ENCODE assay signal across 20 cellular contexts in the genomic region with DNA sequence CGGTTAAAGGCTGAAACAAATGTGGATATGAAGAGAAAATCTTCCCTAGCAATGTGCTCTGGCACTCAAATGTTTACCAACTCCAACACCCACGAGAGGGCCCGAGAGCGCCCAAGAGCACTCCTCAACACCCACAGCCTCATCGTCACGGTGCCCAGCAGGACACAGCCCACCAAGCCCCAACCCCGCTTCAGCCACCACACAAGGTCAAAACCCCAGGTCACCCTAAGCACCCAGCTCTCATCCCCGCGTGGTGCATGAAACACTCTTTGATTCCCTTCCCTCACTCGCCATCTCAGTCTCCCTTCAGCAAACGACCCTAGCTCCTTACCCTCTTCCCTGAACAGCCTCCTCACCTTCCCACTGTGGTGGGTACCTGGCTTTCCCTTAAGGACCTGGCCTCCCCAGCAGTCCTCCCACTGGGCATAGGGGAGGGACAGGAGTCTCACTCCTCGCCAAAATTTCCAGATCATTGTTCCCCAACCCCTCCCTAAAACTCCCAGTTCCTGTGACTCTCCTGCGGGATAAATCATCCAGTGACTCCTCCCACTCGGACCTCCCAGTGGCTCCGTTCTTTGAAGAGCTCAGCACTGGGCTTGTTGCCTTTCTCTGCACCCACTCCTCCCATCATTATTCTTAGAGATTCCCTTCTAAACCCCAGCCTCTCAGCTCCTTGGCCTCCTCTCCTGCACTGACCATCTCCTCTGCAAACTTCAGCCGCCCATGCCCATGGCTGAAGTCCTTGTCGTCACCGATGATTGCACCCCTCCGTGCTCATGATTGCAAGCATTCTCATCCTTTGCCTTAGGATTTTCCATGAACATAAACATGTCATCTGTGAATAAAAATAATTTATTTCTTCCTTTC.
"Had no signal": no experiment of that assay in that cellular context is flagged by ENCODE, and none has a peak within 500 bp of the region (broad histone marks: within the 10 kb centered on the region; RNA-seq: fewer than 3 reads in every experiment).

No MANE protein-coding gene starts in this region.

- H3K36me3 ChIP-seq: adrenal gland, left ventricle myocardium inferior, sigmoid colon, spleen, tibial artery had no signal

- H3K9me3 ChIP-seq: adrenal gland, sigmoid colon, spleen, tibial artery had no signal

- H3K27ac Mint-ChIP-seq: activated B cell treated with CpG ODN at 0.5 μM for 24 hours; activated T-cell treated with anti-CD3 and anti-CD28 coated beads, Interleukin-2, amount 50 U/mL, for 72 hours had no signal

- H3K4me1 Mint-ChIP-seq: activated B cell treated with CpG ODN at 0.5 μM for 24 hours had no signal

- H3K36me3 Mint-ChIP-seq: activated naive CD4-positive, alpha-beta T cell treated with anti-CD3 and anti-CD28 coated beads, Interleukin-2, amount 50 U/mL, for 72 hours had no signal

- H3K4me3 Mint-ChIP-seq: activated B cell treated with CpG ODN at 0.5 μM for 24 hours; activated T-cell treated with anti-CD3 and anti-CD28 coated beads, Interleukin-2, amount 50 U/mL, for 72 hours had no signal

- DNase-seq: activated B cell treated with CpG ODN at 0.5 μM for 24 hours; activated CD4-positive, alpha-beta T cell treated with anti-CD3 and anti-CD28 coated beads for 48 hours; activated effector memory CD4-positive, alpha-beta T cell treated with anti-CD3 and anti-CD28 coated beads, Interleukin-2, amount 50 U/mL, for 16 hours; activated T-cell treated with anti-CD3 and anti-CD28 coated beads, Interleukin-2, amount 50 U/mL, for 72 hours; adrenal gland; cerebellar nuclear complex; cortex of kidney; left ventricle myocardium inferior; sigmoid colon; spleen; stimulated activated CD8-positive, alpha-beta memory T cell treated with anti-CD3 and anti-CD28 coated beads, Interleukin-4, amount 100 ng/mL, for 48 hours; stimulated activated naive CD8-positive, alpha-beta T cell treated with anti-CD3 and anti-CD28 coated beads, Interleukin-15, Interleukin-2, amounts not matched to agents 100 U/mL and 50 U/mL, for 24 hours; substantia nigra; tibial artery had no signal

- H3K27me3 ChIP-seq: adrenal gland, sigmoid colon, tibial artery had no signal

- H3K4me3 ChIP-seq: adrenal gland, left ventricle myocardium inferior, sigmoid colon, SK-N-MC, spleen, tibial artery had no signal

- FAIRE-seq: bronchial epithelial cell, endometrium, islet of Langerhans, urothelium cell line had no signal

- H3K27ac ChIP-seq: adrenal gland, left ventricle myocardium inferior, sigmoid colon, SK-N-MC, spleen, tibial artery had no signal

- H3K4me1 ChIP-seq: adrenal gland, left ventricle myocardium inferior, sigmoid colon, spleen had no signal

- H3K9me3 Mint-ChIP-seq: activated B cell treated with CpG ODN at 0.5 μM for 24 hours; activated naive CD4-positive, alpha-beta T cell treated with anti-CD3 and anti-CD28 coated beads, Interleukin-2, amount 50 U/mL, for 72 hours; activated T-cell treated with anti-CD3 and anti-CD28 coated beads, Interleukin-2, amount 50 U/mL, for 72 hours had no signal
